Comparison of ENCODE assay signal across 1 cellular context in genomic region chr17:42886283-42887176, GRCh38.
TF ChIP-seq lines count a peak whose summit lies in the region.

No MANE protein-coding gene starts in this region.

TF ChIP-seq in HepG2, 621 proteins besides CTCF, POLR2A, EP300 and RAD21 (continued from another document and continues in another):
- TF ChIP-seq IRF1 (CRISPR knock-in tag; IDR thresholded peaks at IDR 0.05; ENCODE audit: low read depth) (peak; percentile 75; the same call in 1 of the 2 replicates), CREB1 (IDR thresholded peaks at IDR 0.05) (peak; percentile 60), CREB1 (CRISPR knock-in tag; IDR thresholded peaks at IDR 0.05) (no peak), ZNF496 (CRISPR knock-in tag; IDR thresholded peaks at IDR 0.05; ENCODE audit: insufficient replicate concordance) (no peak), HDAC1 (CRISPR knock-in tag; IDR thresholded peaks at IDR 0.05) (peak; percentile 93), MLX (CRISPR knock-in tag; IDR thresholded peaks at IDR 0.05) (peak; percentile 86), ZNF639 (CRISPR knock-in tag; conservative IDR thresholded peaks at IDR 0.05) (no peak; the same call in 1 of the 2 replicates), ZNF234 (CRISPR knock-in tag; conservative IDR thresholded peaks at IDR 0.05) (no peak), ZNF710 (CRISPR knock-in tag; IDR thresholded peaks at IDR 0.05; ENCODE audit: borderline replicate concordance) (peak; percentile 88), ZGPAT (CRISPR knock-in tag; IDR thresholded peaks at IDR 0.05) (peak; percentile 95), KLF11 (CRISPR knock-in tag; IDR thresholded peaks at IDR 0.05) (no peak), GABPA (IDR thresholded peaks at IDR 0.05; ENCODE audit: low read depth, low read length) (no peak), GABPA (CRISPR knock-in tag; IDR thresholded peaks at IDR 0.05; ENCODE audit: low read depth) (no peak; the same call in 1 of the 2 replicates), GPBP1L1 (CRISPR knock-in tag; IDR thresholded peaks at IDR 0.05) (no peak), SYNCRIP (IDR thresholded peaks at IDR 0.05; ENCODE audit: insufficient read depth, low read depth, low read length) (no peak), NFE2 (CRISPR knock-in tag; IDR thresholded peaks at IDR 0.05) (no peak), FOXM1 (CRISPR knock-in tag; IDR thresholded peaks at IDR 0.05) (no peak), PHF5A (CRISPR knock-in tag; IDR thresholded peaks at IDR 0.05; ENCODE audit: low read depth, unreplicated experiment) (peak; percentile 92), DPF2 (CRISPR knock-in tag; IDR thresholded peaks at IDR 0.05; ENCODE audit: borderline replicate concordance, low read depth) (peak; percentile 68), SMC3 (IDR thresholded peaks at IDR 0.05; ENCODE audit: low read length) (peak; percentile 0; the same call in 1 of the 2 replicates), YEATS2 (CRISPR knock-in tag; IDR thresholded peaks at IDR 0.05; ENCODE audit: borderline replicate concordance) (peak; percentile 42; the same call in 1 of the 2 replicates), HIVEP1 (CRISPR knock-in tag; IDR thresholded peaks at IDR 0.05) (peak; percentile 72; the same call in 1 of the 2 replicates), ZNF747 (CRISPR knock-in tag; IDR thresholded peaks at IDR 0.05; ENCODE audit: borderline replicate concordance) (peak; percentile 69), MAF1 (CRISPR knock-in tag; IDR thresholded peaks at IDR 0.05; ENCODE audit: borderline replicate concordance) (no peak), RAD51 (IDR thresholded peaks at IDR 0.05; ENCODE audit: borderline replicate concordance) (peak; percentile 56; the same call in 1 of the 2 replicates), ZFX (CRISPR knock-in tag; IDR thresholded peaks at IDR 0.05; ENCODE audit: low read depth) (peak; percentile 78), ERF (CRISPR knock-in tag; IDR thresholded peaks at IDR 0.05) (peak; percentile 79), FOXO1 (CRISPR knock-in tag; IDR thresholded peaks at IDR 0.05) (peak; percentile 68; the same call in 1 of the 2 replicates), JUND (CRISPR knock-in tag; IDR thresholded peaks at IDR 0.05) (peak; percentile 76), THAP7 (CRISPR knock-in tag; IDR thresholded peaks at IDR 0.05) (no peak), ZSCAN20 (CRISPR knock-in tag; IDR thresholded peaks at IDR 0.05; ENCODE audit: borderline replicate concordance) (no peak), MYNN (CRISPR knock-in tag; IDR thresholded peaks at IDR 0.05; ENCODE audit: low read depth) (no peak), PATZ1 (CRISPR knock-in tag; IDR thresholded peaks at IDR 0.05) (peak; percentile 70; the same call in 1 of the 2 replicates), SRF (IDR thresholded peaks at IDR 0.05; ENCODE audit: low read depth, low read length) (no peak), ARID3A (IDR thresholded peaks at IDR 0.05; ENCODE audit: low read depth, low read length) (peak; percentile 61), ZBTB26 (CRISPR knock-in tag; IDR thresholded peaks at IDR 0.05; ENCODE audit: borderline replicate concordance) (peak; percentile 99), DDIT3 (CRISPR knock-in tag; IDR thresholded peaks at IDR 0.05) (no peak), ZNF776 (CRISPR knock-in tag; IDR thresholded peaks at IDR 0.05) (no peak), MBD4 (IDR thresholded peaks at IDR 0.05; ENCODE audit: borderline replicate concordance, low read length) (no peak; the same call in 1 of the 2 replicates), SMARCC2 (IDR thresholded peaks at IDR 0.05) (no peak), SAFB2 (CRISPR knock-in tag; IDR thresholded peaks at IDR 0.05; ENCODE audit: borderline replicate concordance, low read depth) (peak; percentile 89; the same call in 1 of the 2 replicates), RBAK (CRISPR knock-in tag; IDR thresholded peaks at IDR 0.05) (peak; percentile 30; the same call in 1 of the 2 replicates), MAFK (conservative IDR thresholded peaks at IDR 0.05 in 1 of 2, IDR thresholded peaks at IDR 0.05 in 1 of 2; ENCODE audit: low read length in 2 of 2) (peak; percentile 28; a peak in 3 of 4 replicates), ZNF224 (CRISPR knock-in tag; IDR thresholded peaks at IDR 0.05) (0 out of 2 replicates have a peak, but pooled peaks have one; percentile 25), TARDBP (CRISPR knock-in tag; IDR thresholded peaks at IDR 0.05) (peak; percentile 70; the same call in 1 of the 2 replicates), ZNF281 (CRISPR knock-in tag; IDR thresholded peaks at IDR 0.05; ENCODE audit: borderline replicate concordance) (peak; percentile 66; the same call in 1 of the 2 replicates)
